Comparison of ENCODE assay signal across 8 cellular contexts in the genomic region with DNA sequence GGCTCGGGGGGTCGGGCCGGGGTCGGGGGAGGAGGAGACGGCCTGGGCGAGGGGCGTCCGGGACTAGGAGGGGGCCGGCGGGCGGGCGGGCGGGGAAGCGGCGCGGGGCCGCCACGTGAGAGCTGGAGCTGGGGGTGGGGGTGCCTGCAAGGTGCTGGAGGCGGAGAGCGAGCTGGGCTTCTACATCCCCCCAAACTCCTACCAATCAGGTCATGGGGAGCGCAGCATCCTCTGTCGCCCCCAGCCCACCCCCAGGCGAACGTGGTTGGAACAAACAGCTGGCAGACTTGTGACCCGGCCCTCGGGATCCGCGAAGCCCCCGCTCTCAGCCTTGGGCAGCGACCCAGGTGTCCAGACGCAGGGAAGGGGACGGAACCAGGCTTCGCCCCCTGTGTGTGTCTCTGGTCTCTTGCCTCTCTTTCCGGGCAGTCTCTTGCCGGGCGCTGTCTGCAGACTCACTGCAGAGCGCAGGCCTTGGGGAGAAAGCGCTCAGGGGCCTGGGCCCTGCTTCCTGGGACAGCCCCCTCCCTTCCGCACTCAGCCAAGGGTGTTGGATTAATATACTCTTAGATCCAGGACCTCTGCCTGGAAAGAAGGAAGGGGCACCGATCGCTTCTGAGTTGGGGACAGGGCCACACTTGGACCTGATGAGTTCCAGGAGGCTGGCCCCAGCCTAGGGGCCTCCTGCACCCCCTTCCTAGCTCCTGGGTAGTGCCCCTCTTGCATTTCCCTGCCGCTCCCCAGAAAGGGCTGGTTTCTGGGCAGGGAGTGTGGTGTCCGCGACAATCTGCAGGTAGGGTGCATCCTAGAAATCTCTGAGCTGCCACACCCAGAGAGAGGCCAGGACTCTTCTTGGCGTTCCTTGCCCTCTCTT. TPM values are rescaled to one million over a fixed set of nuclear protein-coding genes. Genes with fewer than 3 reads are reported as not detected.
DNase-seq lines count a peak whose midpoint lies in the region; ATAC-seq and TF ChIP-seq lines count a peak whose summit lies in the region.

No MANE protein-coding gene starts in this region.

- H3K4me1 ChIP-seq in hepatocyte (ENCODE audit: insufficient read depth) (peaks cover 12% of the 10 kb centered on the region), skeletal muscle satellite cell (ENCODE audit: control insufficient read depth, insufficient read depth, low read length) (peaks cover 12% of the 10 kb centered on the region)

- TF ChIP-seq POLR2A in erythroblast (IDR thresholded peaks at IDR 0.05; ENCODE audit: low read length), result no peak

- H3K4me2 ChIP-seq in hepatocyte (peak overlapping the region; percentile 96), skeletal muscle satellite cell (ENCODE audit: low read length) (peak overlapping the region; percentile 79)

- no peaks in the 10 kb centered on the region for H3K9me2 ChIP-seq in hepatocyte (replicated peaks; ENCODE audit: insufficient read depth)

- H3K4me3 ChIP-seq in H7 (ENCODE audit: insufficient read depth, low read depth, low read length) (peak overlapping the region; percentile 74), hepatocyte (peak overlapping the region; percentile 89), skeletal muscle satellite cell (ENCODE audit: low read length) (peak overlapping the region; percentile 56)

- H2AFZ ChIP-seq in hepatocyte, result peak overlapping the region; percentile 84

- no peak overlapping the region for H3K27ac Mint-ChIP-seq in activated T-helper 1 cell treated with anti-CD3 and anti-CD28 coated beads, Interleukin-12 subunit alpha, Interleukin-12 subunit beta, Interleukin-2, Interleukin-4 antibody, amounts not matched to agents 30 ng/mL and 10 ng/mL and 1 ng/mL, durations not matched to agents 14 hours and 24 hours and 36 hours

- peak overlapping the region; percentile 41 for H3K9ac ChIP-seq in skeletal muscle satellite cell (ENCODE audit: low read depth, low read length)

- WGBS in hepatocyte (ENCODE audit: low lambda C conversion rate, missing lambda C conversion rate), result 16% methylated on average over 22 of the region's 45 CpGs

- TF ChIP-seq CTCF in hepatocyte (IDR thresholded peaks at IDR 0.05; ENCODE audit: poor library complexity), result no peak

- H3K4me3 Mint-ChIP-seq in activated T-helper 1 cell treated with anti-CD3 and anti-CD28 coated beads, Interleukin-12 subunit alpha, Interleukin-12 subunit beta, Interleukin-2, Interleukin-4 antibody, amounts not matched to agents 30 ng/mL and 10 ng/mL and 1 ng/mL, durations not matched to agents 14 hours and 24 hours and 36 hours, result peak overlapping the region; percentile 46

- no peaks in the 10 kb centered on the region for H3K79me2 ChIP-seq in hepatocyte

- H3K36me3 ChIP-seq in H7 (replicated peaks; ENCODE audit: control insufficient read depth, insufficient read depth, low read length) (no peaks in the 10 kb centered on the region), hepatocyte (replicated peaks; ENCODE audit: insufficient read depth, low read depth) (no peaks in the 10 kb centered on the region), skeletal muscle satellite cell (ENCODE audit: insufficient read depth, low read length) (peaks cover 6% of the 10 kb centered on the region)

- DNase-seq in H7 (peak; percentile 80), hepatocyte (ENCODE audit: low spot score) (no peak), OCI-M1 (lab: John Stamatoyannopoulos, UW) (no peak), erythroblast (lab: John Stamatoyannopoulos, UW) (no peak)
- DNase-seq in activated T-helper 1 cell treated with anti-CD3 and anti-CD28 coated beads, Interleukin-12 subunit alpha, Interleukin-12 subunit beta, Interleukin-2, Interleukin-4 antibody, amounts not matched to agents 30 ng/mL and 10 ng/mL and 1 ng/mL, durations not matched to agents 14 hours and 24 hours and 36 hours (ENCODE audit: low spot score), result no peak

- peaks cover 11% of the 10 kb centered on the region for H3K4me1 Mint-ChIP-seq in activated T-helper 1 cell treated with anti-CD3 and anti-CD28 coated beads, Interleukin-12 subunit alpha, Interleukin-12 subunit beta, Interleukin-2, Interleukin-4 antibody, amounts not matched to agents 30 ng/mL and 10 ng/mL and 1 ng/mL, durations not matched to agents 14 hours and 24 hours and 36 hours (ENCODE audit: low read depth)

- H3K9me3 Mint-ChIP-seq in activated T-helper 1 cell treated with anti-CD3 and anti-CD28 coated beads, Interleukin-12 subunit alpha, Interleukin-12 subunit beta, Interleukin-2, Interleukin-4 antibody, amounts not matched to agents 30 ng/mL and 10 ng/mL and 1 ng/mL, durations not matched to agents 14 hours and 24 hours and 36 hours, result no peaks in the 10 kb centered on the region

- H3K27ac ChIP-seq in hepatocyte, result no peak overlapping the region

- peaks cover 20% of the 10 kb centered on the region for H3K27me3 Mint-ChIP-seq in activated T-helper 1 cell treated with anti-CD3 and anti-CD28 coated beads, Interleukin-12 subunit alpha, Interleukin-12 subunit beta, Interleukin-2, Interleukin-4 antibody, amounts not matched to agents 30 ng/mL and 10 ng/mL and 1 ng/mL, durations not matched to agents 14 hours and 24 hours and 36 hours (ENCODE audit: insufficient read depth)

- intact Hi-C loops in activated T-helper 1 cell treated with anti-CD3 and anti-CD28 coated beads, Interleukin-12 subunit alpha, Interleukin-12 subunit beta, Interleukin-2, Interleukin-4 antibody, amounts not matched to agents 30 ng/mL and 10 ng/mL and 1 ng/mL, durations not matched to agents 14 hours and 24 hours and 36 hours (cut with micrococcal nuclease), result no loop called here

- no peaks in the 10 kb centered on the region for H4K20me1 ChIP-seq in hepatocyte (ENCODE audit: insufficient read depth, poor library complexity, severe bottlenecking)

- no peaks in the 10 kb centered on the region for H3K27me3 ChIP-seq in H7 (ENCODE audit: control insufficient read depth, insufficient read depth, low read length)
- H3K27me3 ChIP-seq in hepatocyte, result no peaks in the 10 kb centered on the region
- peaks cover under 1% of the 10 kb centered on the region for H3K27me3 ChIP-seq in skeletal muscle satellite cell (ENCODE audit: control insufficient read depth, insufficient read depth, low read length)

- peaks cover 12% of the 10 kb centered on the region for H3K36me3 Mint-ChIP-seq in activated T-helper 1 cell treated with anti-CD3 and anti-CD28 coated beads, Interleukin-12 subunit alpha, Interleukin-12 subunit beta, Interleukin-2, Interleukin-4 antibody, amounts not matched to agents 30 ng/mL and 10 ng/mL and 1 ng/mL, durations not matched to agents 14 hours and 24 hours and 36 hours (ENCODE audit: low read depth)

- H3K9me3 ChIP-seq in hepatocyte (ENCODE audit: low read depth), result no peaks in the 10 kb centered on the region
- H3K9me3 ChIP-seq in skeletal muscle satellite cell (replicated peaks; ENCODE audit: low read length), result no peaks in the 10 kb centered on the region

- no peak for ATAC-seq in GM19035 (IDR thresholded peaks at IDR 0.05; ENCODE audit: unreplicated experiment)
- no peak for ATAC-seq in HG03196 (IDR thresholded peaks at IDR 0.05; ENCODE audit: unreplicated experiment)

RNA-seq across cellular contexts. Expression of gene RASL10B, which starts 0.7 kb away (rescaled TPM):
- total RNA-seq in H7 (2014; rRNA removed; shearing (Covaris generic)), result 13.8 and 16.9 TPM in 2 replicates
- total RNA-seq in activated T-helper 1 cell treated with anti-CD3 and anti-CD28 coated beads, Interleukin-12 subunit alpha, Interleukin-12 subunit beta, Interleukin-2, Interleukin-4 antibody, amounts not matched to agents 30 ng/mL and 10 ng/mL and 1 ng/mL, durations not matched to agents 14 hours and 24 hours and 36 hours, result 1.0 and 1.3 TPM in 2 replicates
- 7.4 and 7.6 TPM in 2 replicates for total RNA-seq in hepatocyte
- 7.1 and 8.4 TPM in 2 replicates for polyA plus RNA-seq in hepatocyte
- 0.22 and 0.25 TPM in 2 replicates for total RNA-seq in skeletal muscle satellite cell (2012; rRNA removed)

RNA-seq across cellular contexts. Expression of gene GAS2L2, which starts 20.9 kb away (rescaled TPM):
- 0.10 TPM in 1 of 2 replicates, not detected in the other for total RNA-seq in H7 (2014; rRNA removed; shearing (Covaris generic))
- total RNA-seq in activated T-helper 1 cell treated with anti-CD3 and anti-CD28 coated beads, Interleukin-12 subunit alpha, Interleukin-12 subunit beta, Interleukin-2, Interleukin-4 antibody, amounts not matched to agents 30 ng/mL and 10 ng/mL and 1 ng/mL, durations not matched to agents 14 hours and 24 hours and 36 hours, result 0.08 TPM in 1 of 2 replicates, not detected in the other
- total RNA-seq in hepatocyte, result not detected in 2 replicates
- polyA plus RNA-seq in hepatocyte, result not detected in 2 replicates
- total RNA-seq in skeletal muscle satellite cell (2012; rRNA removed), result under 0.01 TPM in 1 of 2 replicates, not detected in the other

RNA-seq across cellular contexts. Expression of gene C17orf50, which starts 28.5 kb away (rescaled TPM):
- not detected in 2 replicates for total RNA-seq in H7 (2014; rRNA removed; shearing (Covaris generic))
- total RNA-seq in activated T-helper 1 cell treated with anti-CD3 and anti-CD28 coated beads, Interleukin-12 subunit alpha, Interleukin-12 subunit beta, Interleukin-2, Interleukin-4 antibody, amounts not matched to agents 30 ng/mL and 10 ng/mL and 1 ng/mL, durations not matched to agents 14 hours and 24 hours and 36 hours, result not detected in 2 replicates
- total RNA-seq in hepatocyte, result not detected in 2 replicates
- not detected in 2 replicates for polyA plus RNA-seq in hepatocyte
- not detected in 2 replicates for total RNA-seq in skeletal muscle satellite cell (2012; rRNA removed)
